In the genomic region with DNA sequence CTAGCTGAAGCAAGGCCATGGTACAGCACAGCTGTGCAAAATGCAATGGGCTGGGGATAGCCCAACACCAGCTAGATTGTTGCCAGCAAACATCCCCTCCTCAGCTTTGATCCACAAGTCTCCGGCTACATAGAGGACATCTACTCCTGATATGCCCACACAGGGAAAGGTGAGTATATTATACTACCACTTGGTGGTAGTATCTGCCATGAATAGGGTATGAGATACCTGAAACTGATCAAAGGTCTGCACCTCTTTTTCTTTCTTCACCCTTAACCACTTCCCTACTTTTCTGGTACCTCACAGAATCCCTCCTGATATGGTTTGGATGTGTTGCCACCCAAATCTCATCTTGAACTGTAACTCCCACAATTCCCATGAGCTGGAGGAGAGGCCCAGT, we compare ENCODE assay signal across 16 cellular contexts.
DNase-seq lines count a peak whose midpoint lies in the region; ATAC-seq and TF ChIP-seq lines count a peak whose summit lies in the region.
"Had no signal": no experiment of that assay in that cellular context is flagged by ENCODE, and none has a peak within 500 bp of the region (broad histone marks: within the 10 kb centered on the region; RNA-seq: fewer than 3 reads in every experiment).

No MANE protein-coding gene starts in this region.

- H3K27me3 Mint-ChIP-seq in MCF 10A (ENCODE audit: insufficient read depth, unreplicated experiment) (no peaks in the 10 kb centered on the region), endodermal cell (ENCODE audit: insufficient read depth) (no peaks in the 10 kb centered on the region)

- no peaks in the 10 kb centered on the region for H3K36me3 ChIP-seq in breast epithelium
- peaks cover 4% of the 10 kb centered on the region for H3K36me3 ChIP-seq in OCI-LY3 (replicated peaks; ENCODE audit: low read depth, low read length)
- no peaks in the 10 kb centered on the region for H3K36me3 ChIP-seq in endodermal cell (ENCODE audit: control insufficient read depth, insufficient read depth, low read length)
- no peaks in the 10 kb centered on the region for H3K36me3 ChIP-seq in thyroid gland
- H3K36me3 ChIP-seq: MG63, vagina had no signal

- peaks cover 9% of the 10 kb centered on the region for H3K9me3 Mint-ChIP-seq in MCF 10A (ENCODE audit: unreplicated experiment)
- peaks cover 23% of the 10 kb centered on the region for H3K9me3 Mint-ChIP-seq in endodermal cell

- H3K4me1 ChIP-seq in breast epithelium: no peaks in the 10 kb centered on the region
- H3K4me1 ChIP-seq in OCI-LY3 (ENCODE audit: low read length): peaks cover 8% of the 10 kb centered on the region
- H3K4me1 ChIP-seq in endodermal cell (ENCODE audit: control insufficient read depth, insufficient read depth, low read length): no peaks in the 10 kb centered on the region
- H3K4me1 ChIP-seq in thyroid gland: no peaks in the 10 kb centered on the region
- H3K4me1 ChIP-seq: vagina had no signal

- no peaks in the 10 kb centered on the region for H3K36me3 Mint-ChIP-seq in MCF 10A (ENCODE audit: insufficient read depth, unreplicated experiment)
- peaks cover 1% of the 10 kb centered on the region for H3K36me3 Mint-ChIP-seq in endodermal cell (ENCODE audit: low read depth)

- POLR2A ChIA-PET in MCF 10A (lab: Yijun Ruan, JAX): no interaction called here

- H2AFZ ChIP-seq in OCI-LY3 (ENCODE audit: low read depth, low read length): no peak overlapping the region

- CTCF ChIA-PET in MCF 10A (lab: Yijun Ruan, JAX): interaction anchor here (0.6 to 4.6 kb wide), 7 partner anchors 13 to 1124 kb away, joined by 3 to 59 read pairs (median 3); no protein-coding TSS in a partner anchor

- peak; percentile 17 for DNase-seq in MCF 10A (ENCODE audit: unreplicated experiment)
- DNase-seq in breast epithelium (ENCODE audit: low spot score in 2 of 2): no peak
- no peak for DNase-seq in endodermal cell
- DNase-seq in thyroid gland: no peak
- no peak for DNase-seq in GM19240 (ENCODE audit: insufficient read length, low spot score)
- no peak for DNase-seq in cortex of kidney (lab: John Stamatoyannopoulos, UW)
- DNase-seq: amygdala, glutamatergic neuron, MG63, NCI-H2029 treated with DMSO at 0.1 percent for 48 hours, NCI-H82, right cardiac atrium, Right ventricle myocardium superior had no signal

- H3K4me1 Mint-ChIP-seq in MCF 10A (ENCODE audit: insufficient read depth, unreplicated experiment): no peaks in the 10 kb centered on the region
- no peaks in the 10 kb centered on the region for H3K4me1 Mint-ChIP-seq in endodermal cell

- no peak for ATAC-seq in GM21737 (IDR thresholded peaks at IDR 0.05; ENCODE audit: unreplicated experiment)
- ATAC-seq: right cardiac atrium had no signal

- H3K27me3 ChIP-seq in breast epithelium (no peaks in the 10 kb centered on the region), OCI-LY3 (ENCODE audit: low read depth, low read length) (no peaks in the 10 kb centered on the region), endodermal cell (ENCODE audit: control insufficient read depth, insufficient read depth, low read length, poor library complexity, severe bottlenecking) (no peaks in the 10 kb centered on the region), thyroid gland (no peaks in the 10 kb centered on the region)
- H3K27me3 ChIP-seq: MG63, vagina had no signal

- H4K20me1 ChIP-seq in OCI-LY3 (ENCODE audit: insufficient read depth, low read length): no peaks in the 10 kb centered on the region

- H3K4me3 Mint-ChIP-seq in MCF 10A (ENCODE audit: unreplicated experiment) (no peak overlapping the region), endodermal cell (no peak overlapping the region)

- no TSS peak for BruUV-seq in MCF 10A (replicated peaks; lab: Mats Ljungman, UMichigan)

- H3K27ac Mint-ChIP-seq in MCF 10A (ENCODE audit: low read depth, unreplicated experiment) (no peak overlapping the region), endodermal cell (no peak overlapping the region)

- no peaks in the 10 kb centered on the region for H3K79me2 ChIP-seq in OCI-LY3 (ENCODE audit: low read length)

- peak; percentile 17 for TF ChIP-seq CTCF in MCF 10A (IDR thresholded peaks at IDR 0.05; ENCODE audit: unreplicated experiment)
- TF ChIP-seq CTCF in breast epithelium (IDR thresholded peaks at IDR 0.05): no peak
- peak; percentile 53 for TF ChIP-seq CTCF in OCI-LY3 (IDR thresholded peaks at IDR 0.05; ENCODE audit: low read depth, low read length)
- peak; percentile 59 for TF ChIP-seq CTCF in endodermal cell (conservative IDR thresholded peaks at IDR 0.05)
- TF ChIP-seq CTCF in thyroid gland (IDR thresholded peaks at IDR 0.05): peak in 4 of 6 experiments; percentile 31 to 57 (median 42)

- H3K4me3 ChIP-seq in breast epithelium (no peak overlapping the region), OCI-LY3 (ENCODE audit: low read length) (no peak overlapping the region), endodermal cell (ENCODE audit: low read length) (no peak overlapping the region), thyroid gland (replicated peaks in 1 of 3) (no peak overlapping the region)
- H3K4me3 ChIP-seq: MG63, vagina had no signal

- no peak overlapping the region for H3K27ac ChIP-seq in breast epithelium
- no peak overlapping the region for H3K27ac ChIP-seq in OCI-LY3 (ENCODE audit: low read length)
- H3K27ac ChIP-seq in endodermal cell (ENCODE audit: low read depth, low read length): no peak overlapping the region
- no peak overlapping the region for H3K27ac ChIP-seq in thyroid gland
- H3K27ac ChIP-seq: vagina had no signal

- intact Hi-C loops in MCF 10A (cut with micrococcal nuclease): loop anchor here (1.0 kb wide), 1 partner anchor 218 kb away; no protein-coding TSS in a partner anchor
- intact Hi-C loops in breast epithelium (cut with DNase I; ENCODE audit: low total_unique reads): no loop called here
- intact Hi-C loops in thyroid gland (cut with DNase I): loop anchor here (10.0 kb wide), 1 partner anchor 206 kb away; no protein-coding TSS in a partner anchor

- H3K9me3 ChIP-seq in breast epithelium: peaks cover 5 to 16% of the 10 kb centered on the region in 2 donors
- peaks cover 23% of the 10 kb centered on the region for H3K9me3 ChIP-seq in OCI-LY3 (ENCODE audit: insufficient read depth, low read length)
- peaks cover 11% of the 10 kb centered on the region for H3K9me3 ChIP-seq in endodermal cell (ENCODE audit: control insufficient read depth, low read length)
- no peaks in the 10 kb centered on the region for H3K9me3 ChIP-seq in thyroid gland

- 100% methylated on average over 1 of the region's 1 CpG; no CpG with 5 or more reads in 1 of the 2 experiments for WGBS in endodermal cell (ENCODE audit: insufficient coverage in 1 of 2, insufficient read length in 1 of 2), 2 experiments
- 95 to 100% methylated on average over 1 of the region's 1 CpG for WGBS in thyroid gland, 2 donors

- H3K9ac ChIP-seq in OCI-LY3 (ENCODE audit: low read length) (no peak overlapping the region), endodermal cell (ENCODE audit: extremely low read depth, low read length, poor library complexity, severe bottlenecking) (no peak overlapping the region)

- H3K4me2 ChIP-seq in OCI-LY3 (ENCODE audit: low read length): no peak overlapping the region

- TF ChIP-seq POLR2A in breast epithelium (IDR thresholded peaks at IDR 0.05): no peak
- no peak for TF ChIP-seq POLR2A in thyroid gland (IDR thresholded peaks at IDR 0.05)

Comparison
In these comparisons a context has a peak if more than half of its experiments do, and no peak if none do; other contexts are left out.
1. CTCF ChIP-seq: peak in MCF 10A (single experiment), OCI-LY3 (single experiment), endodermal cell (single experiment) and thyroid gland (4 of 6); none in breast epithelium (0 of 3).